ENCODE assay signal across 18 cellular contexts in the genomic region with DNA sequence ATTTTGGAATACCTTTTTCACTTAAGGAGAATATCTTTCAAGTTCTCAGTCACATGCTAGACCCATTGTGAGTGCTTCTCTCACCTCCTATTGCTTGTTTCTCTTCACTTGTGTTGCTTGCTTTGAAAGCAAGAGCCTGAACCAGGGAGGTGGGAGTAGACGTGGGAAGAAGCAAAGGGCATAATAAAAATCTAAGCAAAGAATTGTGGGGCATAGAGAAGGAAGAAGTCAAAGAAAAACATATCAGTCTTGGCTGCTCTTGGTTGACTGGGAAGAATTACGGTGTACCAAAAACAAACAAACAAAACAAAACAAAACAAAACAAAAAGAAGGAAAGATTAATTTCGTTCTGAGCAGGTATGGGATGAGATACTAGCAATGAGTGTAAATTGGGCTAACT.
"Had no signal": no experiment of that assay in that cellular context is flagged by ENCODE, and none has a peak within 500 bp of the region (broad histone marks: within the 10 kb centered on the region; RNA-seq: fewer than 3 reads in every experiment).

No MANE protein-coding gene starts in this region.

- H3K9me3 ChIP-seq: colonic mucosa, esophagus muscularis mucosa, left lung, lower lobe of right lung had no signal

- H3K4me1 ChIP-seq: colonic mucosa, esophagus muscularis mucosa, foreskin keratinocyte, heart right ventricle, left lung, lower lobe of right lung had no signal

- H3K36me3 ChIP-seq: colonic mucosa, esophagus muscularis mucosa, heart right ventricle, left lung, lower lobe of right lung had no signal

- H3K27me3 ChIP-seq: colonic mucosa, esophagus muscularis mucosa, foreskin keratinocyte, heart right ventricle, left lung had no signal

- H3K27me3 Mint-ChIP-seq: dendritic cell treated with granulocyte-macrophage colony-stimulating factor and Interleukin-4, amounts not matched to agents 40 ng/mL and 50 ng/mL, for 4 days had no signal

- ATAC-seq: foreskin keratinocyte, heart right ventricle, left cardiac atrium, left lung, left ventricle myocardium superior, lower lobe of right lung had no signal

- H3K4me3 ChIP-seq: colonic mucosa, esophagus muscularis mucosa, heart right ventricle, left lung, lower lobe of right lung had no signal

- H3K9me3 Mint-ChIP-seq: dendritic cell treated with granulocyte-macrophage colony-stimulating factor and Interleukin-4, amounts not matched to agents 40 ng/mL and 50 ng/mL, for 4 days had no signal

- H3K4me3 Mint-ChIP-seq: dendritic cell treated with granulocyte-macrophage colony-stimulating factor and Interleukin-4, amounts not matched to agents 40 ng/mL and 50 ng/mL, for 4 days had no signal

- H3K27ac ChIP-seq: colonic mucosa, esophagus muscularis mucosa, foreskin keratinocyte, heart right ventricle, left lung, lower lobe of right lung had no signal

- H3K27ac Mint-ChIP-seq: dendritic cell treated with granulocyte-macrophage colony-stimulating factor and Interleukin-4, amounts not matched to agents 40 ng/mL and 50 ng/mL, for 4 days had no signal

- DNase-seq: colonic mucosa; cortex of kidney; effector memory CD4-positive, alpha-beta T cell; foreskin keratinocyte; glutamatergic neuron; head of caudate nucleus; heart right ventricle; hippocampal formation; islet precursor cell; kidney; left cardiac atrium; left lung; left ventricle myocardium superior; lower lobe of right lung; mesenchymal stem cell; midbrain had no signal
